1 cellular context compared by ENCODE assay signal in genomic region chr17:11908711-11909146, GRCh38.
TF ChIP-seq lines count a peak whose summit lies in the region.

No MANE protein-coding gene starts in this region.

TF ChIP-seq in K562, 482 proteins besides CTCF, POLR2A, EP300 and RAD21 (continued from another document and continues in another):
- TF ChIP-seq ZBTB40 (IDR thresholded peaks at IDR 0.05) (no peak), ZBTB40 (CRISPR knock-in tag; IDR thresholded peaks at IDR 0.05) (no peak), HOMEZ (CRISPR knock-in tag; IDR thresholded peaks at IDR 0.05) (0 out of 2 replicates have a peak, but pooled peaks have one; percentile 46), ZNF778 (CRISPR knock-in tag; IDR thresholded peaks at IDR 0.05) (no peak), ZFP91 (CRISPR knock-in tag; IDR thresholded peaks at IDR 0.05) (no peak), FOXP1 (CRISPR knock-in tag; IDR thresholded peaks at IDR 0.05) (no peak), KAT2B (IDR thresholded peaks at IDR 0.05; ENCODE audit: low read depth, low read length) (no peak), LARP7 (IDR thresholded peaks at IDR 0.05) (no peak), MBD1 (CRISPR knock-in tag; IDR thresholded peaks at IDR 0.05) (no peak), SRSF7 (optimal IDR thresholded peaks at IDR 0.05; ENCODE audit: low read depth, low read length) (no peak), CTCFL (IDR thresholded peaks at IDR 0.05; ENCODE audit: borderline replicate concordance, insufficient read depth, low read depth, low read length, poor library complexity, severe bottlenecking) (no peak), FOXA1 (IDR thresholded peaks at IDR 0.05; ENCODE audit: borderline replicate concordance) (no peak), EWSR1 (IDR thresholded peaks at IDR 0.05; ENCODE audit: borderline replicate concordance, low read depth, partially characterized antibody) (no peak), KLF10 (CRISPR knock-in tag; IDR thresholded peaks at IDR 0.05) (no peak), ZNF395 (CRISPR knock-in tag; IDR thresholded peaks at IDR 0.05) (peak; percentile 99), RBM34 (IDR thresholded peaks at IDR 0.05; ENCODE audit: borderline replicate concordance, insufficient read depth, low read length) (no peak), ZNF217 (CRISPR knock-in tag; IDR thresholded peaks at IDR 0.05) (no peak), ZNF197 (CRISPR knock-in tag; IDR thresholded peaks at IDR 0.05; ENCODE audit: low read depth) (peak; percentile 98), E2F5 (CRISPR knock-in tag; IDR thresholded peaks at IDR 0.05) (no peak), ZNF232 (CRISPR knock-in tag; IDR thresholded peaks at IDR 0.05) (no peak), BCLAF1 (IDR thresholded peaks at IDR 0.05; ENCODE audit: borderline replicate concordance in 1 of 2, control insufficient read depth in 1 of 2, low read depth in 2 of 2, low read length in 1 of 2) (no peak), ZNF23 (CRISPR knock-in tag; IDR thresholded peaks at IDR 0.05) (0 out of 2 replicates have a peak, but pooled peaks have one; percentile 16), POLR3A (IDR thresholded peaks at IDR 0.05; ENCODE audit: borderline replicate concordance, extremely low read depth, insufficient read depth, insufficient read length) (no peak), ZHX1 (conservative IDR thresholded peaks at IDR 0.05; ENCODE audit: low read length) (no peak), CBFA2T3 (IDR thresholded peaks at IDR 0.05) (peak; percentile 100), ZNF277 (CRISPR knock-in tag; IDR thresholded peaks at IDR 0.05; ENCODE audit: borderline replicate concordance) (no peak)
